In genomic region chr20:31716818-31717477, GRCh38 we compare ENCODE assay signal across 1 cellular context.
TF ChIP-seq lines count a peak whose summit lies in the region.

No MANE protein-coding gene starts in this region.

TF ChIP-seq in SK-N-SH, 30 proteins besides CTCF, POLR2A, EP300 and RAD21 (continued from another document):
- TF ChIP-seq TEAD4 (IDR thresholded peaks at IDR 0.05; ENCODE audit: borderline replicate concordance, insufficient read depth) (no peak), ZBTB33 (IDR thresholded peaks at IDR 0.05; ENCODE audit: borderline replicate concordance, low read depth) (no peak), GATA2 (CRISPR knock-in tag; IDR thresholded peaks at IDR 0.05) (no peak), SIN3A (IDR thresholded peaks at IDR 0.05; ENCODE audit: borderline replicate concordance, low read depth, low read length) (no peak), YY1 (IDR thresholded peaks at IDR 0.05; ENCODE audit: low read depth) (no peak), POLR2AphosphoS5 (IDR thresholded peaks at IDR 0.05; ENCODE audit: low read depth, low read length) (no peak), FOSL2 (IDR thresholded peaks at IDR 0.05; ENCODE audit: borderline replicate concordance, low read depth) (no peak), MAX (IDR thresholded peaks at IDR 0.05; ENCODE audit: low read depth) (no peak), TCF12 (IDR thresholded peaks at IDR 0.05) (no peak), MXI1 (IDR thresholded peaks at IDR 0.05; ENCODE audit: low read depth, low read length) (no peak), SMC3 (IDR thresholded peaks at IDR 0.05; ENCODE audit: low read depth, low read length) (no peak), IRF3 (IDR thresholded peaks at IDR 0.05; ENCODE audit: low read depth, low read length) (no peak), PBX3 (IDR thresholded peaks at IDR 0.05) (no peak), REST (IDR thresholded peaks at IDR 0.05; ENCODE audit: low read depth, low read length) (no peak)
TF ChIP-seq in SK-N-SH: peak in this region for 0.
